In the genomic region with DNA sequence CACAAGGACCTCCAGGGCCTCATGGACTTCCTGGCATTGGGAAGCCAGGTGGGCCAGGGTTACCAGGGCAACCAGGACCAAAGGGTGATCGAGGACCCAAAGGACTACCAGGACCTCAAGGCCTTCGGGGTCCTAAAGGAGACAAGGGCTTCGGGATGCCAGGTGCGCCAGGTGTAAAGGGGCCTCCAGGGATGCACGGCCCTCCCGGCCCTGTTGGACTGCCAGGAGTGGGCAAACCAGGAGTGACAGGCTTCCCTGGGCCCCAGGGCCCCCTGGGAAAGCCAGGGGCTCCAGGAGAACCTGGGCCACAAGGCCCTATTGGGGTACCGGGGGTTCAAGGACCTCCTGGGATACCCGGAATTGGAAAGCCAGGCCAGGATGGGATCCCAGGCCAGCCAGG, we compare ENCODE assay signal across 9 cellular contexts.
"Had no signal": no experiment of that assay in that cellular context is flagged by ENCODE, and none has a peak within 500 bp of the region (broad histone marks: within the 10 kb centered on the region; RNA-seq: fewer than 3 reads in every experiment).

No MANE protein-coding gene starts in this region.

- H3K4me3 Mint-ChIP-seq: HFFc6, IgD-negative memory B cell had no signal

- H3K9me3 Mint-ChIP-seq: HFFc6 had no signal

- H3K27ac ChIP-seq: GM23248, HL-60 had no signal

- H3K9ac ChIP-seq: GM23248 had no signal

- H3K4me1 Mint-ChIP-seq: IgD-negative memory B cell had no signal

- DNase-seq: GM23248, GOT3, HFFc6, KBM-7 had no signal

- H3K36me3 ChIP-seq: HAP-1 had no signal

- H3K9me3 ChIP-seq: HAP-1 had no signal

- ATAC-seq: HCT116, HepG2 had no signal

- H3K4me3 ChIP-seq: GM23248, HAP-1 had no signal

- H3K27ac Mint-ChIP-seq: HFFc6, IgD-negative memory B cell had no signal

- H2AFZ ChIP-seq: GM23248 had no signal
